Comparison of ENCODE assay signal across 1 cellular context in the genomic region with DNA sequence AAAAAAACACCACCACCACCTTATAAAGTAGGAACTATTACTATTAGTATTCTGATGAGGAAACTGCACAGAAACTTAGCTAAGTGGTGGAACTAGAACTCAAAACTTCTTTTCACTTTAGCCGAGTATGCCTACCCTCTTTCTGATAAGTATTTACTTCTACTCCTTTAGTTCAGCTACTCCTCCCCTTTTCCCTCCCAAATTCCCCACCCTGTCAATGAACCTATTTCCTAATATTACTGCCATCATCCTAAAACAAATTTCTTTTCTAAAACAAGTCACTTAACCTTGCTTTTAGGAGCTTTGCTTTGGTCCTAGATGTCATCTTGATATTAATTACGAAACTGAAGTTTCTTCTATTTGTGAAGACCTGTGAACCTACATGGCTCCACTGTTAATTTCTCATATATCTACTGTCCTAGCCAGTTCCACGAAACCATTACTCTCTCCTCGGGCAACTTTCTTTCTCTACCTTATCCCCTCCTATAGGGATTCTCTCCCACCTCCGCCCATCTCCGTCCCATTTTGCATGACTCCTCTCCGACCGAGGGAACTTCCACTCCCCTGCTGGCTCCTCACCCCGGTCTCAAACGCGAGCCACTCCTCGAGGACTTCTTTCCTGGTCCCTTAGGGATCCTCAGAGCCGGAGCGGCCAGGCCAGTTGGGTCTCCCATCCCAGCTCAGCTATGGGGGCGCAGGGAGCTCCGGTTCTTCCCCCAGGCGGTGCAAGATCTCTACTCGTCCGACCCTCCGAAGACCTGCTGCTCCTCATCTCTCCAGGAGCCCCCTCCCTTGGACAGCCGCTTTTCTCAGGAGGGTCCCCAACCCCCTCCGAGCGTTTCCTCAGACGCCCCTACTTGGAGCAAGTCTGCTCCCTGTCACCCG.
TF ChIP-seq lines count a peak whose summit lies in the region.

No MANE protein-coding gene starts in this region.

TF ChIP-seq in GM12878, 131 proteins besides CTCF, POLR2A, EP300 and RAD21:
- TF ChIP-seq SRF (IDR thresholded peaks at IDR 0.05; ENCODE audit: low read depth in 2 of 2, low read length in 2 of 2) (no peak), YY1 (IDR thresholded peaks at IDR 0.05; ENCODE audit: low read depth, low read length) (no peak), SIN3A (IDR thresholded peaks at IDR 0.05; ENCODE audit: low read depth, low read length) (no peak), IKZF2 (IDR thresholded peaks at IDR 0.05) (peak; percentile 50 to 55; a peak in 3 of 4 replicates), SREBF1 (IDR thresholded peaks at IDR 0.05; ENCODE audit: low read length) (no peak), ZZZ3 (IDR thresholded peaks at IDR 0.05; ENCODE audit: control insufficient read depth, insufficient read length, low read depth) (no peak), TCF7 (IDR thresholded peaks at IDR 0.05; ENCODE audit: borderline replicate concordance) (no peak), SKIL (IDR thresholded peaks at IDR 0.05; ENCODE audit: low read depth, poor library complexity, severe bottlenecking) (peak; percentile 6), BACH1 (IDR thresholded peaks at IDR 0.05; ENCODE audit: borderline replicate concordance) (no peak), ESRRA (IDR thresholded peaks at IDR 0.05; ENCODE audit: low read length) (no peak), MTA2 (IDR thresholded peaks at IDR 0.05; ENCODE audit: low read depth) (0 out of 2 replicates have a peak, but pooled peaks have one; percentile 18), SMC3 (IDR thresholded peaks at IDR 0.05; ENCODE audit: borderline replicate concordance, low read length) (no peak), RELA (IDR thresholded peaks at IDR 0.05; ENCODE audit: borderline replicate concordance, partially characterized antibody) (no peak), MXI1 (IDR thresholded peaks at IDR 0.05; ENCODE audit: low read depth, low read length) (0 out of 2 replicates have a peak, but pooled peaks have one; percentile 27), PRDM15 (CRISPR knock-in tag; IDR thresholded peaks at IDR 0.05) (no peak), YBX1 (IDR thresholded peaks at IDR 0.05) (no peak), TAF1 (IDR thresholded peaks at IDR 0.05; ENCODE audit: borderline replicate concordance, low read depth, low read length) (no peak), EZH2 (IDR thresholded peaks at IDR 0.05; ENCODE audit: borderline replicate concordance, control insufficient read depth, low read depth, low read length) (no peak), SREBF2 (IDR thresholded peaks at IDR 0.05; ENCODE audit: low read length) (no peak), POU2F2 (IDR thresholded peaks at IDR 0.05; ENCODE audit: borderline replicate concordance, low read depth, low read length) (no peak)
- TF ChIP-seq, protein P1, sequence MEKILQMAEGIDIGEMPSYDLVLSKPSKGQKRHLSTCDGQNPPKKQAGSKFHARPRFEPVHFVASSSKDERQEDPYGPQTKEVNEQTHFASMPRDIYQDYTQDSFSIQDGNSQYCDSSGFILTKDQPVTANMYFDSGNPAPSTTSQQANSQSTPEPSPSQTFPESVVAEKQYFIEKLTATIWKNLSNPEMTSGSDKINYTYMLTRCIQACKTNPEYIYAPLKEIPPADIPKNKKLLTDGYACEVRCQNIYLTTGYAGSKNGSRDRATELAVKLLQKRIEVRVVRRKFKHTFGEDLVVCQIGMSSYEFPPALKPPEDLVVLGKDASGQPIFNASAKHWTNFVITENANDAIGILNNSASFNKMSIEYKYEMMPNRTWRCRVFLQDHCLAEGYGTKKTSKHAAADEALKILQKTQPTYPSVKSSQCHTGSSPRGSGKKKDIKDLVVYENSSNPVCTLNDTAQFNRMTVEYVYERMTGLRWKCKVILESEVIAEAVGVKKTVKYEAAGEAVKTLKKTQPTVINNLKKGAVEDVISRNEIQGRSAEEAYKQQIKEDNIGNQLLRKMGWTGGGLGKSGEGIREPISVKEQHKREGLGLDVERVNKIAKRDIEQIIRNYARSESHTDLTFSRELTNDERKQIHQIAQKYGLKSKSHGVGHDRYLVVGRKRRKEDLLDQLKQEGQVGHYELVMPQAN (conservative IDR thresholded peaks at IDR 0.05) = peak; percentile 23; the same call in 1 of the 2 replicates
- TF ChIP-seq, protein P2, sequence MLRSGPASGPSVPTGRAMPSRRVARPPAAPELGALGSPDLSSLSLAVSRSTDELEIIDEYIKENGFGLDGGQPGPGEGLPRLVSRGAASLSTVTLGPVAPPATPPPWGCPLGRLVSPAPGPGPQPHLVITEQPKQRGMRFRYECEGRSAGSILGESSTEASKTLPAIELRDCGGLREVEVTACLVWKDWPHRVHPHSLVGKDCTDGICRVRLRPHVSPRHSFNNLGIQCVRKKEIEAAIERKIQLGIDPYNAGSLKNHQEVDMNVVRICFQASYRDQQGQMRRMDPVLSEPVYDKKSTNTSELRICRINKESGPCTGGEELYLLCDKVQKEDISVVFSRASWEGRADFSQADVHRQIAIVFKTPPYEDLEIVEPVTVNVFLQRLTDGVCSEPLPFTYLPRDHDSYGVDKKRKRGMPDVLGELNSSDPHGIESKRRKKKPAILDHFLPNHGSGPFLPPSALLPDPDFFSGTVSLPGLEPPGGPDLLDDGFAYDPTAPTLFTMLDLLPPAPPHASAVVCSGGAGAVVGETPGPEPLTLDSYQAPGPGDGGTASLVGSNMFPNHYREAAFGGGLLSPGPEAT (IDR thresholded peaks at IDR 0.05; ENCODE audit: low read depth) = peak; percentile 59; the same call in 1 of the 2 replicates
- TF ChIP-seq, protein P3, sequence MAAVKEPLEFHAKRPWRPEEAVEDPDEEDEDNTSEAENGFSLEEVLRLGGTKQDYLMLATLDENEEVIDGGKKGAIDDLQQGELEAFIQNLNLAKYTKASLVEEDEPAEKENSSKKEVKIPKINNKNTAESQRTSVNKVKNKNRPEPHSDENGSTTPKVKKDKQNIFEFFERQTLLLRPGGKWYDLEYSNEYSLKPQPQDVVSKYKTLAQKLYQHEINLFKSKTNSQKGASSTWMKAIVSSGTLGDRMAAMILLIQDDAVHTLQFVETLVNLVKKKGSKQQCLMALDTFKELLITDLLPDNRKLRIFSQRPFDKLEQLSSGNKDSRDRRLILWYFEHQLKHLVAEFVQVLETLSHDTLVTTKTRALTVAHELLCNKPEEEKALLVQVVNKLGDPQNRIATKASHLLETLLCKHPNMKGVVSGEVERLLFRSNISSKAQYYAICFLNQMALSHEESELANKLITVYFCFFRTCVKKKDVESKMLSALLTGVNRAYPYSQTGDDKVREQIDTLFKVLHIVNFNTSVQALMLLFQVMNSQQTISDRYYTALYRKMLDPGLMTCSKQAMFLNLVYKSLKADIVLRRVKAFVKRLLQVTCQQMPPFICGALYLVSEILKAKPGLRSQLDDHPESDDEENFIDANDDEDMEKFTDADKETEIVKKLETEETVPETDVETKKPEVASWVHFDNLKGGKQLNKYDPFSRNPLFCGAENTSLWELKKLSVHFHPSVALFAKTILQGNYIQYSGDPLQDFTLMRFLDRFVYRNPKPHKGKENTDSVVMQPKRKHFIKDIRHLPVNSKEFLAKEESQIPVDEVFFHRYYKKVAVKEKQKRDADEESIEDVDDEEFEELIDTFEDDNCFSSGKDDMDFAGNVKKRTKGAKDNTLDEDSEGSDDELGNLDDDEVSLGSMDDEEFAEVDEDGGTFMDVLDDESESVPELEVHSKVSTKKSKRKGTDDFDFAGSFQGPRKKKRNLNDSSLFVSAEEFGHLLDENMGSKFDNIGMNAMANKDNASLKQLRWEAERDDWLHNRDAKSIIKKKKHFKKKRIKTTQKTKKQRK (IDR thresholded peaks at IDR 0.05; ENCODE audit: low read depth, low read length) = no peak
TF ChIP-seq in GM12878: peak in this region for 6.
